In genomic region chr6:28977351-28978136, GRCh38 we compare ENCODE assay signal across 8 cellular contexts. TPM values are rescaled to one million over a fixed set of nuclear protein-coding genes. Genes with fewer than 3 reads are reported as not detected.
DNase-seq lines count a peak whose midpoint lies in the region; ATAC-seq and TF ChIP-seq lines count a peak whose summit lies in the region.

No MANE protein-coding gene starts in this region.

- TF ChIP-seq CTCF in CD8-positive, alpha-beta T cell (IDR thresholded peaks at IDR 0.05) = no peak
- TF ChIP-seq CTCF in OCI-LY7 (conservative IDR thresholded peaks at IDR 0.05; ENCODE audit: low read length) = no peak
- no peak for TF ChIP-seq CTCF in cardiac fibroblast (IDR thresholded peaks at IDR 0.05; ENCODE audit: low read depth, low read length)

- peaks cover 25% of the 10 kb centered on the region for H3K27me3 Mint-ChIP-seq in CD8-positive, alpha-beta T cell (ENCODE audit: low read depth)

- no peak overlapping the region for H3K4ac ChIP-seq in mesenchymal stem cell (ENCODE audit: low read depth in 1 of 2, low read length in 2 of 2)

- H3K4me1 ChIP-seq in CD8-positive, alpha-beta T cell (ENCODE audit: insufficient read depth, low read length) = peaks cover 11% of the 10 kb centered on the region
- H3K4me1 ChIP-seq in OCI-LY7 (ENCODE audit: insufficient read depth, low read length, poor library complexity, severe bottlenecking) (peaks cover 22% of the 10 kb centered on the region), mesenchymal stem cell (ENCODE audit: control insufficient read depth, insufficient read depth, low read depth, low read length) (peaks cover 4% of the 10 kb centered on the region)

- peak in 2 of 7 experiments; percentile 26 to 55 for DNase-seq in CD8-positive, alpha-beta T cell
- no peak for DNase-seq in OCI-LY7 (ENCODE audit: low spot score)
- DNase-seq in cardiac fibroblast (ENCODE audit: low read depth in 2 of 2) = peak; percentile 68 to 89
- peak; percentile 31 for DNase-seq in mesenchymal stem cell
- no peak for DNase-seq in NCI-H446 treated with DMSO at 0.1 percent for 48 hours (lab: John Stamatoyannopoulos, UW)
- no peak for DNase-seq in NCI-H2029 (lab: John Stamatoyannopoulos, UW)

- WGBS in mesenchymal stem cell = 94% methylated on average over 52 of the region's 52 CpGs

- H3K23ac ChIP-seq in mesenchymal stem cell (ENCODE audit: low read length in 2 of 2) = no peak overlapping the region

- H3K4me3 ChIP-seq in CD8-positive, alpha-beta T cell (ENCODE audit: low read depth, low read length) = peak overlapping the region; percentile 28
- no peak overlapping the region for H3K4me3 ChIP-seq in OCI-LY7 (ENCODE audit: low read depth, low read length, poor library complexity, severe bottlenecking)
- peak overlapping the region; percentile 28 to 43 for H3K4me3 ChIP-seq in cardiac fibroblast (replicated peaks in 1 of 2; ENCODE audit: low read depth in 2 of 2, low read length in 2 of 2)
- H3K4me3 ChIP-seq in mesenchymal stem cell (ENCODE audit: insufficient read depth in 1 of 2, low read depth in 1 of 2, low read length in 2 of 2) = peak overlapping the region in 1 of 2 experiments; percentile 75

- H2BK120ac ChIP-seq in mesenchymal stem cell (ENCODE audit: low read depth, low read length) = no peak overlapping the region

- H3K36me3 ChIP-seq in CD8-positive, alpha-beta T cell (ENCODE audit: insufficient read depth, low read length) = no peaks in the 10 kb centered on the region
- H3K36me3 ChIP-seq in OCI-LY7 (ENCODE audit: insufficient read depth, low read length) = no peaks in the 10 kb centered on the region
- H3K36me3 ChIP-seq in mesenchymal stem cell (ENCODE audit: control insufficient read depth in 1 of 2, insufficient read depth in 2 of 2, low read depth in 1 of 2, low read length in 2 of 2) = peaks cover 0 to 4% of the 10 kb centered on the region in 2 experiments

- peak overlapping the region; percentile 16; the same call in 1 of the 2 replicates for H3K4me2 ChIP-seq in OCI-LY7 (ENCODE audit: low read length)
- peak overlapping the region; percentile 3 for H3K4me2 ChIP-seq in mesenchymal stem cell (ENCODE audit: low read length, poor library complexity, severe bottlenecking)

- no peaks in the 10 kb centered on the region for H4K20me1 ChIP-seq in OCI-LY7 (ENCODE audit: insufficient read depth, low read length)

- H3K27ac Mint-ChIP-seq in CD8-positive, alpha-beta T cell = no peak overlapping the region

- no peaks in the 10 kb centered on the region for H3K9me2 ChIP-seq in OCI-LY7 (ENCODE audit: insufficient read depth, low read length)

- H3K79me1 ChIP-seq in mesenchymal stem cell (replicated peaks; ENCODE audit: low read length, poor library complexity, severe bottlenecking) = no peaks in the 10 kb centered on the region

- CTCF ChIA-PET in CD8-positive, alpha-beta T cell (lab: Charles Lee) = interaction anchor here (1.9 to 2.0 kb wide), 2 partner anchors 39 to 140 kb away, joined by 4 to 9 read pairs; no protein-coding TSS in a partner anchor
- CTCF ChIA-PET in OCI-LY7 (lab: Charles Lee; ENCODE audit: unreplicated experiment) = no interaction called here

- H3K4me1 Mint-ChIP-seq in CD8-positive, alpha-beta T cell (ENCODE audit: low read depth) = peaks cover 29% of the 10 kb centered on the region

- no peak overlapping the region for H4K91ac ChIP-seq in mesenchymal stem cell (ENCODE audit: low read length)

- no peak overlapping the region for H2AFZ ChIP-seq in OCI-LY7 (ENCODE audit: low read length)
- peak overlapping the region; percentile 61 for H2AFZ ChIP-seq in mesenchymal stem cell (ENCODE audit: low read depth, low read length)

- no peak overlapping the region for H3K27ac ChIP-seq in CD8-positive, alpha-beta T cell (ENCODE audit: low read depth, low read length)
- H3K27ac ChIP-seq in OCI-LY7 (ENCODE audit: low read depth, low read length, poor library complexity, severe bottlenecking) (no peak overlapping the region), mesenchymal stem cell (ENCODE audit: low read length, poor library complexity, severe bottlenecking) (no peak overlapping the region)

- BruUV-seq in OCI-LY7 (replicated peaks; lab: Mats Ljungman, UMichigan) = no TSS peak

- H3K9me3 Mint-ChIP-seq in CD8-positive, alpha-beta T cell = peaks cover 2% of the 10 kb centered on the region

- intact Hi-C loops in CD8-positive, alpha-beta T cell (cut with DNase I, micrococcal nuclease) = no loop called here
- intact Hi-C loops in OCI-LY7 (cut with micrococcal nuclease; ENCODE audit: unreplicated experiment) = no loop called here

- H3K9ac ChIP-seq in mesenchymal stem cell (ENCODE audit: low read length) = peak overlapping the region; percentile 74

- H2AK5ac ChIP-seq in mesenchymal stem cell (ENCODE audit: low read length, severe bottlenecking) = no peak overlapping the region

- H3K14ac ChIP-seq in mesenchymal stem cell (ENCODE audit: low read length in 2 of 2) = no peak overlapping the region

- no peak overlapping the region for H3K18ac ChIP-seq in mesenchymal stem cell (ENCODE audit: low read depth in 1 of 2, low read length in 2 of 2)

- no peaks in the 10 kb centered on the region for H3K9me3 ChIP-seq in CD8-positive, alpha-beta T cell (ENCODE audit: low read length)
- H3K9me3 ChIP-seq in OCI-LY7 (ENCODE audit: low read length) = no peaks in the 10 kb centered on the region
- no peaks in the 10 kb centered on the region for H3K9me3 ChIP-seq in mesenchymal stem cell (ENCODE audit: control insufficient read depth, low read length)

- no peak overlapping the region for H2BK5ac ChIP-seq in mesenchymal stem cell (ENCODE audit: low read depth, low read length, poor library complexity, severe bottlenecking)

- ATAC-seq in CD8-positive, alpha-beta T cell = no peak
- no peak for ATAC-seq in GM18511 (IDR thresholded peaks at IDR 0.05; ENCODE audit: unreplicated experiment)
- ATAC-seq in GM21447 (IDR thresholded peaks at IDR 0.05; ENCODE audit: unreplicated experiment) = no peak

- H4K8ac ChIP-seq in mesenchymal stem cell (ENCODE audit: low read length) = no peak overlapping the region

- peak overlapping the region; percentile 70 for H3K4me3 Mint-ChIP-seq in CD8-positive, alpha-beta T cell

- H2BK12ac ChIP-seq in mesenchymal stem cell (ENCODE audit: low read length in 2 of 2) = no peak overlapping the region

- H2BK15ac ChIP-seq in mesenchymal stem cell (ENCODE audit: low read depth, poor library complexity, severe bottlenecking) = no peak overlapping the region

- no peaks in the 10 kb centered on the region for H3K27me3 ChIP-seq in CD8-positive, alpha-beta T cell (ENCODE audit: insufficient read depth, low read length)
- no peaks in the 10 kb centered on the region for H3K27me3 ChIP-seq in mesenchymal stem cell (ENCODE audit: control insufficient read depth in 1 of 2, insufficient read depth in 1 of 2, low read length in 2 of 2)

- no peaks in the 10 kb centered on the region for H3K79me2 ChIP-seq in OCI-LY7 (ENCODE audit: insufficient read depth, low read depth, low read length)

- H3K36me3 Mint-ChIP-seq in CD8-positive, alpha-beta T cell = peaks cover 4% of the 10 kb centered on the region

- POLR2A ChIA-PET in CD8-positive, alpha-beta T cell (lab: Charles Lee) = interaction anchor here (1.1 kb wide), 1 partner anchor 15 kb away, joined by 4 read pairs; no protein-coding TSS in a partner anchor
- POLR2A ChIA-PET in OCI-LY7 (lab: Charles Lee) = interaction anchor here (1.0 kb wide), 1 partner anchor 102 kb away, joined by 7 read pairs; no protein-coding TSS in a partner anchor

RNA-seq across cellular contexts. Expression of gene ZNF311, which starts 27.6 kb away (rescaled TPM):
- total RNA-seq in CD8-positive, alpha-beta T cell = not detected
- total RNA-seq in OCI-LY7 (2014; rRNA removed; shearing (Covaris generic)) = not detected in 2 replicates
- total RNA-seq in OCI-LY7 (2022) = not detected in 2 replicates
- polyA plus RNA-seq in mesenchymal stem cell (2013, experiment 1 of 2) = 0.10 TPM
- polyA plus RNA-seq in mesenchymal stem cell (2013, experiment 2 of 2) = 0.21 TPM

RNA-seq across cellular contexts. Expression of gene TRIM27, which starts 53.8 kb away (rescaled TPM):
- 1 to 10 TPM; 7.8 to 9.4 TPM for total RNA-seq in CD8-positive, alpha-beta T cell
- 126 and 130 TPM in 2 replicates for total RNA-seq in OCI-LY7 (2014; rRNA removed; shearing (Covaris generic))
- 112 and 116 TPM in 2 replicates for total RNA-seq in OCI-LY7 (2022)
- polyA plus RNA-seq in mesenchymal stem cell (2013, experiment 1 of 2) = 31.0 TPM
- polyA plus RNA-seq in mesenchymal stem cell (2013, experiment 2 of 2) = 31.4 TPM

Comparison
In these comparisons a context has a peak if more than half of its experiments do, and no peak if none do; other contexts are left out.
1. DNase-seq: peak in cardiac fibroblast (2 of 2) and mesenchymal stem cell (single experiment); none in OCI-LY7 (single experiment), NCI-H446 treated with DMSO at 0.1 percent for 48 hours (single experiment) and NCI-H2029 (single experiment).
2. RNA of gene TRIM27, which starts 53.8 kb away (total RNA-seq): 112 to 130 TPM in OCI-LY7; 7.8 to 9.4 TPM in CD8-positive, alpha-beta T cell; every median in the first group is over 10 times any median in the second.